In genomic region chr2:101766871-101767739, GRCh38 we compare ENCODE assay signal across 9 cellular contexts.
A peak's percentile ranks its signal among the peaks of the same experiment; 100 is the strongest.
DNase-seq lines count a peak whose midpoint lies in the region; ATAC-seq and TF ChIP-seq lines count a peak whose summit lies in the region.
"Had no signal": no experiment of that assay in that cellular context is flagged by ENCODE, and none has a peak within 500 bp of the region (broad histone marks: within the 10 kb centered on the region; RNA-seq: fewer than 3 reads in every experiment).

No MANE protein-coding gene starts in this region.

- no peaks in the 10 kb centered on the region for H3K27me3 ChIP-seq in IMR-90 (ENCODE audit: control insufficient read depth, insufficient read depth, low read length)

- 0 out of 3 replicates have a peak overlapping the region, but pooled peaks have one; percentile 13 for H2BK15ac ChIP-seq in IMR-90 (ENCODE audit: low read depth, low read length)

- H3K23ac ChIP-seq in IMR-90 (ENCODE audit: low read depth, low read length) = peak overlapping the region; percentile 47

- intact Hi-C loops in IMR-90 (cut with micrococcal nuclease) = no loop called here
- intact Hi-C loops in activated CD4-positive, alpha-beta memory T cell treated with anti-CD3 and anti-CD28 coated beads for 36 hours (cut with micrococcal nuclease) = no loop called here

- peaks cover 90% of the 10 kb centered on the region for H4K20me1 ChIP-seq in IMR-90 (ENCODE audit: insufficient read depth, low read length)

- peak overlapping the region; percentile 46 for H4K91ac ChIP-seq in IMR-90 (ENCODE audit: insufficient read depth, low read depth, low read length)

- no peak for TF ChIP-seq CTCF in IMR-90 (conservative IDR thresholded peaks at IDR 0.05; ENCODE audit: low read depth, low read length)

- H3K4me3 ChIP-seq in IMR-90 (ENCODE audit: insufficient read depth, low read depth, low read length) = no peak overlapping the region

- dilution Hi-C loops in IMR-90 (cut with HindIII; ENCODE audit: low sequenced_read_pairs, unreplicated experiment) = no loop called here

- CTCF ChIA-PET in IMR-90 (lab: Yijun Ruan, JAX) = interaction anchor here (0.5 to 1.9 kb wide), 4 partner anchors 9 to 123 kb away, joined by 3 to 11 read pairs (median 4); no protein-coding TSS in a partner anchor
- CTCF ChIA-PET in activated CD4-positive, alpha-beta memory T cell treated with anti-CD3 and anti-CD28 coated beads for 36 hours (lab: Charles Lee) = interaction anchor here (1.1 to 5.6 kb wide), 5 partner anchors 10 to 425 kb away, joined by 3 to 30 read pairs (median 5); no protein-coding TSS in a partner anchor

- peaks cover 32% of the 10 kb centered on the region for H3K9me1 ChIP-seq in IMR-90 (ENCODE audit: insufficient read depth, low read length)

- peak overlapping the region; percentile 14; the same call in 1 of the 2 replicates for H4K5ac ChIP-seq in IMR-90 (ENCODE audit: low read depth, low read length)

- no peak overlapping the region for H3K4me3 Mint-ChIP-seq in natural killer cell treated with Interleukin-12 subunit alpha and Interleukin-12 subunit beta and Interleukin-15 and Interleukin-18, amount 100 ng/mL, for 72 hours
- no peak overlapping the region for H3K4me3 Mint-ChIP-seq in activated CD4-positive, alpha-beta memory T cell treated with anti-CD3 and anti-CD28 coated beads for 36 hours

- H2BK20ac ChIP-seq in IMR-90 (ENCODE audit: low read depth, low read length) = peak overlapping the region; percentile 4; the same call in 1 of the 2 replicates

- peak overlapping the region; percentile 46; the same call in 1 of the 2 replicates for H3K27ac ChIP-seq in IMR-90 (ENCODE audit: insufficient read depth, low read length)

- POLR2A ChIA-PET in IMR-90 (lab: Charles Lee; ENCODE audit: unreplicated experiment) = interaction anchor here (0.7 kb wide), 1 partner anchor 70 kb away, joined by 3 read pairs; no protein-coding TSS in a partner anchor
- POLR2A ChIA-PET in activated CD4-positive, alpha-beta memory T cell treated with anti-CD3 and anti-CD28 coated beads for 36 hours (lab: Charles Lee) = interaction anchor here (2.0 kb wide), 1 partner anchor 9 kb away, joined by 5 read pairs; no protein-coding TSS in a partner anchor

- H3K4me1 Mint-ChIP-seq in natural killer cell treated with Interleukin-12 subunit alpha and Interleukin-12 subunit beta and Interleukin-15 and Interleukin-18, amount 100 ng/mL, for 72 hours (ENCODE audit: low read depth in 2 of 2) = peaks cover 53 to 75% of the 10 kb centered on the region in 2 donors
- H3K4me1 Mint-ChIP-seq in activated CD4-positive, alpha-beta memory T cell treated with anti-CD3 and anti-CD28 coated beads for 36 hours (ENCODE audit: low read depth) = peaks cover 82% of the 10 kb centered on the region

- DNase-seq in AG08396 (ENCODE audit: low spot score) (peak; percentile 54), IMR-90 (peak; percentile 93), dedifferentiated amniotic fluid mesenchymal stem cell (ENCODE audit: extremely low spot score) (peak; percentile 88)
- DNase-seq in natural killer cell treated with Interleukin-12 subunit alpha and Interleukin-12 subunit beta and Interleukin-15 and Interleukin-18, amount 100 ng/mL, for 72 hours (ENCODE audit: low spot score) = no peak
- no peak for DNase-seq in activated CD4-positive, alpha-beta memory T cell treated with anti-CD3 and anti-CD28 coated beads for 36 hours
- DNase-seq: activated CD8-positive, alpha-beta memory T cell treated with anti-CD3 and anti-CD28 coated beads, Interleukin-2, amount 50 U/mL, for 4 hours had no signal

- BruUV-seq in IMR-90 (replicated peaks; lab: Mats Ljungman, UMichigan) = no TSS peak

- H3K27ac Mint-ChIP-seq in natural killer cell treated with Interleukin-12 subunit alpha and Interleukin-12 subunit beta and Interleukin-15 and Interleukin-18, amount 100 ng/mL, for 72 hours = peak overlapping the region; percentile 37 to 45
- no peak overlapping the region for H3K27ac Mint-ChIP-seq in activated CD4-positive, alpha-beta memory T cell treated with anti-CD3 and anti-CD28 coated beads for 36 hours

- peak overlapping the region; percentile 29 for H2AK9ac ChIP-seq in IMR-90 (replicated peaks; ENCODE audit: low read depth, low read length, poor library complexity)

- peak overlapping the region; percentile 67; the same call in 1 of the 2 replicates for H3K4ac ChIP-seq in IMR-90 (ENCODE audit: low read depth, low read length)

- H3K36me3 Mint-ChIP-seq in natural killer cell treated with Interleukin-12 subunit alpha and Interleukin-12 subunit beta and Interleukin-15 and Interleukin-18, amount 100 ng/mL, for 72 hours = no peaks in the 10 kb centered on the region
- H3K36me3 Mint-ChIP-seq in activated CD4-positive, alpha-beta memory T cell treated with anti-CD3 and anti-CD28 coated beads for 36 hours = no peaks in the 10 kb centered on the region

- ATAC-seq in IMR-90 (ENCODE audit: low read depth) (peak; percentile 75), GM18511 (IDR thresholded peaks at IDR 0.05; ENCODE audit: unreplicated experiment) (no peak), HG03025 (IDR thresholded peaks at IDR 0.05; ENCODE audit: low FRiP score, unreplicated experiment) (no peak), HG02623 (IDR thresholded peaks at IDR 0.05; ENCODE audit: unreplicated experiment) (no peak)
- no peak for ATAC-seq in natural killer cell treated with Interleukin-12 subunit alpha and Interleukin-12 subunit beta and Interleukin-15 and Interleukin-18, amount 100 ng/mL, for 72 hours

- TF ChIP-seq RAD21 in IMR-90 (IDR thresholded peaks at IDR 0.05; ENCODE audit: low read length) = peak; percentile 16; the same call in 1 of the 2 replicates

- H3K9me3 Mint-ChIP-seq in natural killer cell treated with Interleukin-12 subunit alpha and Interleukin-12 subunit beta and Interleukin-15 and Interleukin-18, amount 100 ng/mL, for 72 hours = no peaks in the 10 kb centered on the region
- H3K9me3 Mint-ChIP-seq in activated CD4-positive, alpha-beta memory T cell treated with anti-CD3 and anti-CD28 coated beads for 36 hours = no peaks in the 10 kb centered on the region

- H3K4me2 ChIP-seq in IMR-90 (ENCODE audit: low read depth, low read length) = peak overlapping the region; percentile 68

- TF ChIP-seq POLR2A in IMR-90 (IDR thresholded peaks at IDR 0.05; ENCODE audit: low read depth, low read length) = no peak

- peak overlapping the region; percentile 82 for H2BK5ac ChIP-seq in IMR-90 (ENCODE audit: low read depth, low read length, poor library complexity, severe bottlenecking)

- no peak overlapping the region; the same call in 1 of the 2 replicates for H3K9ac ChIP-seq in IMR-90 (ENCODE audit: low read depth, low read length)

- peak overlapping the region; percentile 44 for H2BK120ac ChIP-seq in IMR-90 (ENCODE audit: low read depth, low read length)

- peak overlapping the region; percentile 22; the same call in 1 of the 2 replicates for H3K18ac ChIP-seq in IMR-90 (ENCODE audit: low read depth, low read length)

- no peak overlapping the region for H4K8ac ChIP-seq in IMR-90 (ENCODE audit: low read depth in 2 of 2, low read length in 2 of 2)

- peaks cover 38% of the 10 kb centered on the region for H3K4me1 ChIP-seq in IMR-90 (ENCODE audit: control insufficient read depth, insufficient read depth, low read length)

- H3K9me3 ChIP-seq in IMR-90 (ENCODE audit: control insufficient read depth, insufficient read depth, low read length) = no peaks in the 10 kb centered on the region

- no peaks in the 10 kb centered on the region for H3K36me3 ChIP-seq in IMR-90 (ENCODE audit: control insufficient read depth, insufficient read depth, low read length)

- peak overlapping the region; percentile 41; the same call in 1 of the 2 replicates for H2AK5ac ChIP-seq in IMR-90 (ENCODE audit: low read depth, low read length)

- no peak overlapping the region for H2AFZ ChIP-seq in IMR-90 (replicated peaks; ENCODE audit: low read length, poor library complexity)

- no peaks in the 10 kb centered on the region for H3K27me3 Mint-ChIP-seq in natural killer cell treated with Interleukin-12 subunit alpha and Interleukin-12 subunit beta and Interleukin-15 and Interleukin-18, amount 100 ng/mL, for 72 hours
- H3K27me3 Mint-ChIP-seq in activated CD4-positive, alpha-beta memory T cell treated with anti-CD3 and anti-CD28 coated beads for 36 hours = no peaks in the 10 kb centered on the region

- in situ Hi-C loops in IMR-90 (cut with MboI; ENCODE audit: low sequenced_read_pairs) = no loop called here

- H3K14ac ChIP-seq in IMR-90 (replicated peaks; ENCODE audit: low read depth, low read length) = peak overlapping the region; percentile 67; the same call in 1 of the 2 replicates

- no peak overlapping the region; the same call in 1 of the 2 replicates for H3K56ac ChIP-seq in IMR-90 (ENCODE audit: extremely low read depth, insufficient read depth, low read length)

- WGBS in IMR-90 (ENCODE audit: extremely low coverage in 2 of 2, insufficient read length in 1 of 2), 2 experiments = no CpG with 5 or more reads among the region's 5 CpGs

- peaks cover 14 to 68% of the 10 kb centered on the region in 2 experiments for H3K79me1 ChIP-seq in IMR-90 (ENCODE audit: low read depth in 1 of 2, low read length in 2 of 2)

TF ChIP-seq in IMR-90, 13 proteins besides CTCF, POLR2A, EP300 and RAD21:
- TF ChIP-seq CEBPB (IDR thresholded peaks at IDR 0.05; ENCODE audit: low read depth, low read length) (peak; percentile 48; the same call in 1 of the 2 replicates), BHLHE40 (IDR thresholded peaks at IDR 0.05; ENCODE audit: low read depth, low read length) (no peak), MAFK (IDR thresholded peaks at IDR 0.05; ENCODE audit: low read depth, low read length) (peak; percentile 35; the same call in 1 of the 2 replicates)

Comparison
In these comparisons a context has a peak if more than half of its experiments do, and no peak if none do; other contexts are left out.
1. DNase-seq: peak in AG08396 (single experiment), IMR-90 (single experiment) and dedifferentiated amniotic fluid mesenchymal stem cell (single experiment); none in natural killer cell treated with Interleukin-12 subunit alpha and Interleukin-12 subunit beta and Interleukin-15 and Interleukin-18, amount 100 ng/mL, for 72 hours (single experiment) and activated CD4-positive, alpha-beta memory T cell treated with anti-CD3 and anti-CD28 coated beads for 36 hours (single experiment).